ENCODE assay signal across 9 cellular contexts in the genomic region with DNA sequence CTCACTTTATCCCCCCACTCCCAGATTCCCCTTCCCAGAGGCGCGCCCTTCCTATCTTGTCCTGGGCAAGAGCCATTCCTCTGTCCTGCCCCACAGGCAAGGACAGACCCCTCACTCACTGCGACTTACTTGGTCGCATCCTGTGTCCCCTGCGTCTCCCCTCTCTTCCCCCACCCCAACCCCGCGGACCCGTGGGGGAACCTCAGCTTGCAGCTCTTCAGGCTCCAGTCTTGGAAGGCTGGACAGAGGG. TPM values are rescaled to one million over a fixed set of nuclear protein-coding genes. Genes with fewer than 3 reads are reported as not detected.
A peak's percentile ranks its signal among the peaks of the same experiment; 100 is the strongest.
DNase-seq lines count a peak whose midpoint lies in the region; ATAC-seq, FAIRE-seq and TF ChIP-seq lines count a peak whose summit lies in the region.
"Had no signal": no experiment of that assay in that cellular context is flagged by ENCODE, and none has a peak within 500 bp of the region (broad histone marks: within the 10 kb centered on the region; RNA-seq: fewer than 3 reads in every experiment).

No MANE protein-coding gene starts in this region.

- no CpG with 5 or more reads among the region's 8 CpGs for WGBS in H9 (ENCODE audit: extremely low coverage, insufficient read length, low lambda C conversion rate)
- WGBS in small intestine, 3 donors, result 1 to 3% (median 1%) methylated on average over 8 of the region's 8 CpGs

- H2BK15ac ChIP-seq in H9 (ENCODE audit: low read depth, low read length), result no peak overlapping the region

- H3K27ac Mint-ChIP-seq in H9, result no peak overlapping the region
- peak overlapping the region; percentile 29 for H3K27ac Mint-ChIP-seq in activated T-helper 1 cell treated with anti-CD3 and anti-CD28 coated beads, Interleukin-12 subunit alpha, Interleukin-12 subunit beta, Interleukin-2, Interleukin-4 antibody, amounts not matched to agents 30 ng/mL and 10 ng/mL and 1 ng/mL, durations not matched to agents 14 hours and 24 hours and 36 hours

- H3K27me3 ChIP-seq in H9 (ENCODE audit: insufficient read depth, low read length), result peaks cover 24% of the 10 kb centered on the region
- peaks cover 52% of the 10 kb centered on the region for H3K27me3 ChIP-seq in iPS-15b (ENCODE audit: control insufficient read depth, insufficient read depth, low read length)
- H3K27me3 ChIP-seq in small intestine (ENCODE audit: control insufficient read depth in 2 of 2, insufficient read depth in 2 of 2, low read length in 2 of 2), result peaks cover 7 to 13% of the 10 kb centered on the region in 2 donors

- no peak overlapping the region for H2AK5ac ChIP-seq in H9 (ENCODE audit: insufficient read length, low read length)

- H3K9me3 Mint-ChIP-seq in H9, result peaks cover 0 to 12% of the 10 kb centered on the region in 2 experiments; a peak in 4 of 5 replicates
- H3K9me3 Mint-ChIP-seq in activated T-helper 1 cell treated with anti-CD3 and anti-CD28 coated beads, Interleukin-12 subunit alpha, Interleukin-12 subunit beta, Interleukin-2, Interleukin-4 antibody, amounts not matched to agents 30 ng/mL and 10 ng/mL and 1 ng/mL, durations not matched to agents 14 hours and 24 hours and 36 hours, result peaks cover 10% of the 10 kb centered on the region

- H4K91ac ChIP-seq in H9 (ENCODE audit: insufficient read length, low read depth, low read length), result no peak overlapping the region

- FAIRE-seq in small intestine (lab: Jason Lieb, UNC), result no peak
- FAIRE-seq: colon had no signal

- no peak overlapping the region for H4K8ac ChIP-seq in H9 (replicated peaks; ENCODE audit: insufficient read length, low read depth, low read length)

- no peak overlapping the region for H2BK120ac ChIP-seq in H9 (ENCODE audit: low read depth, low read length, poor library complexity, severe bottlenecking)

- no peak overlapping the region for H3T11ph ChIP-seq in H9 (ENCODE audit: low read length)

- H3K27ac ChIP-seq in H9 (ENCODE audit: insufficient read length, low read depth, low read length) (no peak overlapping the region), small intestine (ENCODE audit: low read depth in 1 of 2, low read length in 1 of 2) (peak overlapping the region; percentile 6 to 16)

- H4K20me1 ChIP-seq in H9 (ENCODE audit: control insufficient read depth, insufficient read depth, insufficient read length), result no peaks in the 10 kb centered on the region

- peak overlapping the region; percentile 54 to 89 for H3K4me3 Mint-ChIP-seq in H9
- H3K4me3 Mint-ChIP-seq in activated T-helper 1 cell treated with anti-CD3 and anti-CD28 coated beads, Interleukin-12 subunit alpha, Interleukin-12 subunit beta, Interleukin-2, Interleukin-4 antibody, amounts not matched to agents 30 ng/mL and 10 ng/mL and 1 ng/mL, durations not matched to agents 14 hours and 24 hours and 36 hours, result peak overlapping the region; percentile 75

- peaks cover 26 to 27% of the 10 kb centered on the region in 2 experiments for H3K4me1 Mint-ChIP-seq in H9
- peaks cover 22% of the 10 kb centered on the region for H3K4me1 Mint-ChIP-seq in activated T-helper 1 cell treated with anti-CD3 and anti-CD28 coated beads, Interleukin-12 subunit alpha, Interleukin-12 subunit beta, Interleukin-2, Interleukin-4 antibody, amounts not matched to agents 30 ng/mL and 10 ng/mL and 1 ng/mL, durations not matched to agents 14 hours and 24 hours and 36 hours (ENCODE audit: low read depth)

- peak overlapping the region; percentile 84 for H2AFZ ChIP-seq in H9 (ENCODE audit: low read length)

- H3K79me1 ChIP-seq in H9 (ENCODE audit: insufficient read depth, low read depth, low read length, poor library complexity, severe bottlenecking), result no peaks in the 10 kb centered on the region

- H4K5ac ChIP-seq in H9 (ENCODE audit: insufficient read length, low read depth, low read length), result no peak overlapping the region

- H3K23me2 ChIP-seq in H9 (ENCODE audit: insufficient read length, low read depth, low read length, poor library complexity, severe bottlenecking), result peaks cover 20% of the 10 kb centered on the region

- H3K4me3 ChIP-seq in iPS-15b (ENCODE audit: low read depth, low read length) (peak overlapping the region; percentile 59), small intestine (ENCODE audit: low read depth in 1 of 2, low read length in 2 of 2) (peak overlapping the region in 1 of 2 donors; percentile 46)

- no peak overlapping the region for H3K23ac ChIP-seq in H9 (ENCODE audit: insufficient read length, low read depth, low read length)

- H3K4me2 ChIP-seq in H9 (ENCODE audit: insufficient read depth, insufficient read length, low read length), result peak overlapping the region; percentile 62

- no peak for TF ChIP-seq CTCF in H9 (conservative IDR thresholded peaks at IDR 0.05)
- no peak for TF ChIP-seq CTCF in GM10266 (IDR thresholded peaks at IDR 0.05; ENCODE audit: control insufficient read depth, insufficient read depth, low read depth, missing control alignments)

- no peak overlapping the region for H2BK20ac ChIP-seq in H9 (ENCODE audit: low read depth, low read length, poor library complexity, severe bottlenecking)

- DNase-seq in H9, result peak; percentile 34
- no peak for DNase-seq in activated T-helper 1 cell treated with anti-CD3 and anti-CD28 coated beads, Interleukin-12 subunit alpha, Interleukin-12 subunit beta, Interleukin-2, Interleukin-4 antibody, amounts not matched to agents 30 ng/mL and 10 ng/mL and 1 ng/mL, durations not matched to agents 14 hours and 24 hours and 36 hours (ENCODE audit: low spot score)
- DNase-seq in small intestine, result no peak
- DNase-seq in SKM-1 treated with dmso at 0.1 percent for 144 hours (lab: John Stamatoyannopoulos, UW; ENCODE audit: unreplicated experiment), result no peak
- DNase-seq in GM10266 (ENCODE audit: extremely low spot score), result no peak
- DNase-seq in islet precursor cell, result no peak

- H3K14ac ChIP-seq in H9 (ENCODE audit: insufficient read depth, low read length), result no peak overlapping the region; the same call in 1 of the 2 replicates

- H3K36me3 ChIP-seq in iPS-15b (ENCODE audit: control insufficient read depth, insufficient read depth, low read length), result no peaks in the 10 kb centered on the region
- H3K36me3 ChIP-seq in small intestine (ENCODE audit: control insufficient read depth in 2 of 2, insufficient read depth in 2 of 2, low read length in 2 of 2), result no peaks in the 10 kb centered on the region

- no peak overlapping the region for H3K9ac ChIP-seq in H9 (ENCODE audit: extremely low read depth, insufficient read length, low read length)
- no peak overlapping the region for H3K9ac ChIP-seq in iPS-15b (ENCODE audit: low read depth, low read length)

- no peaks in the 10 kb centered on the region for H3K9me3 ChIP-seq in H9 (ENCODE audit: control insufficient read depth, low read depth, low read length)
- H3K9me3 ChIP-seq in iPS-15b (ENCODE audit: control insufficient read depth, insufficient read depth, low read length), result no peaks in the 10 kb centered on the region
- no peaks in the 10 kb centered on the region for H3K9me3 ChIP-seq in small intestine (ENCODE audit: control insufficient read depth, low read depth)

- no peaks in the 10 kb centered on the region for H3K4me1 ChIP-seq in H9 (ENCODE audit: insufficient read depth, low read length)
- H3K4me1 ChIP-seq in iPS-15b (ENCODE audit: control insufficient read depth, insufficient read depth, low read length), result no peaks in the 10 kb centered on the region
- no peaks in the 10 kb centered on the region for H3K4me1 ChIP-seq in small intestine (ENCODE audit: control insufficient read depth in 2 of 2, insufficient read depth in 1 of 2, low read depth in 1 of 2, low read length in 1 of 2)

- no peak for ATAC-seq in HG02763 (IDR thresholded peaks at IDR 0.05; ENCODE audit: unreplicated experiment)

- peaks cover 95% of the 10 kb centered on the region for H3K27me3 Mint-ChIP-seq in H9 (ENCODE audit: low read depth)
- peaks cover 64% of the 10 kb centered on the region for H3K27me3 Mint-ChIP-seq in activated T-helper 1 cell treated with anti-CD3 and anti-CD28 coated beads, Interleukin-12 subunit alpha, Interleukin-12 subunit beta, Interleukin-2, Interleukin-4 antibody, amounts not matched to agents 30 ng/mL and 10 ng/mL and 1 ng/mL, durations not matched to agents 14 hours and 24 hours and 36 hours (ENCODE audit: insufficient read depth)

- no peak overlapping the region for H3K18ac ChIP-seq in H9 (ENCODE audit: insufficient read length, low read depth, low read length)

- H2BK12ac ChIP-seq in H9 (ENCODE audit: insufficient read length, low read depth, low read length), result no peak overlapping the region

- no peak overlapping the region for H3K4ac ChIP-seq in H9 (ENCODE audit: low read depth, low read length)

- peaks cover 0 to 3% (median 0%) of the 10 kb centered on the region in 3 experiments; a peak in 1 of 7 replicates for H3K36me3 Mint-ChIP-seq in H9 (ENCODE audit: insufficient read depth in 1 of 3, low read depth in 3 of 3)
- no peaks in the 10 kb centered on the region for H3K36me3 Mint-ChIP-seq in activated T-helper 1 cell treated with anti-CD3 and anti-CD28 coated beads, Interleukin-12 subunit alpha, Interleukin-12 subunit beta, Interleukin-2, Interleukin-4 antibody, amounts not matched to agents 30 ng/mL and 10 ng/mL and 1 ng/mL, durations not matched to agents 14 hours and 24 hours and 36 hours (ENCODE audit: low read depth)

- H2BK5ac ChIP-seq in H9 (ENCODE audit: insufficient read length, low read length), result no peak overlapping the region

- no peaks in the 10 kb centered on the region for H3K79me2 ChIP-seq in H9 (ENCODE audit: insufficient read depth, low read length)

- intact Hi-C loops in activated T-helper 1 cell treated with anti-CD3 and anti-CD28 coated beads, Interleukin-12 subunit alpha, Interleukin-12 subunit beta, Interleukin-2, Interleukin-4 antibody, amounts not matched to agents 30 ng/mL and 10 ng/mL and 1 ng/mL, durations not matched to agents 14 hours and 24 hours and 36 hours (cut with micrococcal nuclease), result no loop called here

- no peak overlapping the region for H3K56ac ChIP-seq in H9 (ENCODE audit: insufficient read length, low read depth, low read length)

RNA-seq across cellular contexts. Expression of a gene that starts 0.5 kb away (rescaled TPM):
- total RNA-seq in H9 (2021), result not detected in 2 replicates
- total RNA-seq in activated T-helper 1 cell treated with anti-CD3 and anti-CD28 coated beads, Interleukin-12 subunit alpha, Interleukin-12 subunit beta, Interleukin-2, Interleukin-4 antibody, amounts not matched to agents 30 ng/mL and 10 ng/mL and 1 ng/mL, durations not matched to agents 14 hours and 24 hours and 36 hours, result 0.12 and 0.16 TPM in 2 replicates
- 10 to 100 TPM in 1 of 3 donors, 1 to 10 TPM in 1, under 1 TPM in 1; 0.67 to 11.3 (median 4.9) TPM for polyA plus RNA-seq in small intestine
